ENCODE assay signal across 20 cellular contexts in genomic region chr11:10868375-10868774, GRCh38.
"Had no signal": no experiment of that assay in that cellular context is flagged by ENCODE, and none has a peak within 500 bp of the region (broad histone marks: within the 10 kb centered on the region; RNA-seq: fewer than 3 reads in every experiment).

No MANE protein-coding gene starts in this region.

- FAIRE-seq: small intestine had no signal

- H3K4me1 ChIP-seq: breast epithelium had no signal

- H3K27me3 ChIP-seq: breast epithelium, suprapubic skin, upper lobe of left lung had no signal

- H3K27ac Mint-ChIP-seq: activated CD8-positive, alpha-beta memory T cell treated with anti-CD3 and anti-CD28 coated beads, Interleukin-2, amount 10 ng/mL, durations not matched to agents 7 days and 5 days; activated naive CD8-positive, alpha-beta T cell; activated T-cell treated with anti-CD3 and anti-CD28 coated beads, Interleukin-2, amount 50 U/mL, for 24 hours; dendritic cell treated with granulocyte-macrophage colony-stimulating factor and Interleukin-4, amounts not matched to agents 40 ng/mL and 50 ng/mL, for 4 days; progenitor cell of endocrine pancreas had no signal

- ATAC-seq: activated CD8-positive, alpha-beta memory T cell treated with anti-CD3 and anti-CD28 coated beads, Interleukin-2, amount 10 ng/mL, durations not matched to agents 7 days and 5 days; lower lobe of right lung; right cardiac atrium had no signal

- H3K4me3 ChIP-seq: breast epithelium, lower lobe of right lung, suprapubic skin, upper lobe of left lung had no signal

- H3K27me3 Mint-ChIP-seq: activated CD8-positive, alpha-beta memory T cell treated with anti-CD3 and anti-CD28 coated beads, Interleukin-2, amount 10 ng/mL, durations not matched to agents 7 days and 5 days; activated naive CD8-positive, alpha-beta T cell; activated T-cell treated with anti-CD3 and anti-CD28 coated beads, Interleukin-2, amount 50 U/mL, for 24 hours; dendritic cell treated with granulocyte-macrophage colony-stimulating factor and Interleukin-4, amounts not matched to agents 40 ng/mL and 50 ng/mL, for 4 days; progenitor cell of endocrine pancreas had no signal

- H3K36me3 ChIP-seq: breast epithelium, lower lobe of right lung, suprapubic skin, upper lobe of left lung had no signal

- DNase-seq: activated CD4-positive, alpha-beta T cell treated with anti-CD3 and anti-CD28 coated beads, Interleukin-2, amount 50 U/mL, for 4 hours; activated CD8-positive, alpha-beta memory T cell treated with anti-CD3 and anti-CD28 coated beads, Interleukin-2, amount 10 ng/mL, durations not matched to agents 7 days and 5 days; activated gamma-delta T cell; activated T-cell treated with anti-CD3 and anti-CD28 coated beads, Interleukin-2, amount 50 U/mL, for 24 hours; anterior cingulate cortex; cerebellar nuclear complex; effector memory CD4-positive, alpha-beta T cell; head of caudate nucleus; lower lobe of right lung; midbrain; right cardiac atrium; small intestine; stimulated activated CD4-positive, alpha-beta T cell treated with anti-CD3 and anti-CD28 coated beads, Interleukin-4, amount 100 ng/mL, for 24 hours; stimulated activated naive CD4-positive, alpha-beta T cell treated with Interleukin-2 at 50 U/mL for 16 hours; upper lobe of left lung had no signal

- H3K9me3 ChIP-seq: suprapubic skin had no signal

- H3K4me3 Mint-ChIP-seq: activated CD8-positive, alpha-beta memory T cell treated with anti-CD3 and anti-CD28 coated beads, Interleukin-2, amount 10 ng/mL, durations not matched to agents 7 days and 5 days; activated naive CD8-positive, alpha-beta T cell; activated T-cell treated with anti-CD3 and anti-CD28 coated beads, Interleukin-2, amount 50 U/mL, for 24 hours; dendritic cell treated with granulocyte-macrophage colony-stimulating factor and Interleukin-4, amounts not matched to agents 40 ng/mL and 50 ng/mL, for 4 days had no signal

- H3K27ac ChIP-seq: breast epithelium, lower lobe of right lung, suprapubic skin, upper lobe of left lung had no signal
